In genomic region chr22:29187831-29188230, GRCh38 we compare ENCODE assay signal across 27 cellular contexts. TPM values are rescaled to one million over a fixed set of nuclear protein-coding genes. Genes with fewer than 3 reads are reported as not detected.
A peak's percentile ranks its signal among the peaks of the same experiment; 100 is the strongest.
DNase-seq lines count a peak whose midpoint lies in the region; ATAC-seq and TF ChIP-seq lines count a peak whose summit lies in the region.
"Had no signal": no experiment of that assay in that cellular context is flagged by ENCODE, and none has a peak within 500 bp of the region (broad histone marks: within the 10 kb centered on the region; RNA-seq: fewer than 3 reads in every experiment).

No MANE protein-coding gene starts in this region.

- 86 to 90% methylated on average over 7 of the region's 7 CpGs for WGBS in sigmoid colon, 2 donors

- TF ChIP-seq CTCF in sigmoid colon (IDR thresholded peaks at IDR 0.05), result no peak

- no peak for TF ChIP-seq POLR2A in sigmoid colon (IDR thresholded peaks at IDR 0.05)

- no peaks in the 10 kb centered on the region for H3K27me3 ChIP-seq in sigmoid colon
- H3K27me3 ChIP-seq: Peyer's patch, SJCRH30 had no signal

- no peaks in the 10 kb centered on the region for H3K9me3 ChIP-seq in sigmoid colon
- H3K9me3 ChIP-seq: Peyer's patch, SJCRH30 had no signal

- no peak overlapping the region for H3K27ac ChIP-seq in sigmoid colon
- H3K27ac ChIP-seq: 22Rv1, C4-2B, GM23248, HL-60, Peyer's patch, SJCRH30 had no signal

- DNase-seq in DMS 273 (lab: John Stamatoyannopoulos, UW; ENCODE audit: unreplicated experiment), result peak; percentile 71
- DNase-seq in DMS 273 treated with DMSO at 0.1 percent for 48 hours (lab: John Stamatoyannopoulos, UW), result no peak
- DNase-seq in NCI-H446 (lab: John Stamatoyannopoulos, UW), result peak; percentile 28 to 85
- peak; percentile 21 for DNase-seq in fibroblast of gingiva (ENCODE audit: low read depth)
- peak; percentile 53 for DNase-seq in sigmoid colon
- DNase-seq in GM19240 (ENCODE audit: insufficient read length, low spot score), result no peak
- no peak for DNase-seq in NCI-H1092 treated with DMSO at 0.1 percent for 48 hours (lab: John Stamatoyannopoulos, UW)
- DNase-seq: ACHN, DMS79, GM23248, HCEC 1CT, KBM-7, MM.1S, NCI-H1048, NCI-H1436, NCI-H187 treated with DMSO at 0.1 percent for 48 hours, NCI-H2107, NCI-H510A treated with DMSO at 0.1 percent for 48 hours, NCI-H82, Peyer's patch, SJCRH30 had no signal

- no peak overlapping the region for H3K4me3 ChIP-seq in sigmoid colon
- H3K4me3 ChIP-seq: GM23248, Peyer's patch, SJCRH30 had no signal

- intact Hi-C loops in sigmoid colon (cut with DNase I), result no loop called here

- no peaks in the 10 kb centered on the region for H3K36me3 ChIP-seq in sigmoid colon
- H3K36me3 ChIP-seq: Peyer's patch, SJCRH30 had no signal

- ATAC-seq in GM18519 (IDR thresholded peaks at IDR 0.05; ENCODE audit: low FRiP score, unreplicated experiment), result no peak
- ATAC-seq: HepG2 had no signal

- no peaks in the 10 kb centered on the region for H3K4me1 ChIP-seq in sigmoid colon
- H3K4me1 ChIP-seq: Peyer's patch had no signal

- TF ChIP-seq EP300 in sigmoid colon (IDR thresholded peaks at IDR 0.05), result no peak

RNA-seq across cellular contexts. Expression of gene EMID1, which starts 17.9 kb away (rescaled TPM):
- 1 to 10 TPM in 2 of 4 donors, under 1 TPM in 2; 0.27 to 4.7 (median 1.2) TPM for total RNA-seq in sigmoid colon
- 1 to 10 TPM; 3.2 to 5.9 (median 3.6) TPM for polyA plus RNA-seq in sigmoid colon
- total RNA-seq: GM23248, HT-29 had no signal
- polyA plus RNA-seq: GM23248 had no signal

Comparison
In these comparisons a context has a peak if more than half of its experiments do, and no peak if none do; other contexts are left out.
1. DNase-seq: peak in DMS 273 (single experiment), NCI-H446 (2 of 2), fibroblast of gingiva (single experiment) and sigmoid colon (single experiment); none in DMS 273 treated with DMSO at 0.1 percent for 48 hours (single experiment), GM19240 (single experiment) and NCI-H1092 treated with DMSO at 0.1 percent for 48 hours (single experiment).